13 cellular contexts compared by ENCODE assay signal in the genomic region with DNA sequence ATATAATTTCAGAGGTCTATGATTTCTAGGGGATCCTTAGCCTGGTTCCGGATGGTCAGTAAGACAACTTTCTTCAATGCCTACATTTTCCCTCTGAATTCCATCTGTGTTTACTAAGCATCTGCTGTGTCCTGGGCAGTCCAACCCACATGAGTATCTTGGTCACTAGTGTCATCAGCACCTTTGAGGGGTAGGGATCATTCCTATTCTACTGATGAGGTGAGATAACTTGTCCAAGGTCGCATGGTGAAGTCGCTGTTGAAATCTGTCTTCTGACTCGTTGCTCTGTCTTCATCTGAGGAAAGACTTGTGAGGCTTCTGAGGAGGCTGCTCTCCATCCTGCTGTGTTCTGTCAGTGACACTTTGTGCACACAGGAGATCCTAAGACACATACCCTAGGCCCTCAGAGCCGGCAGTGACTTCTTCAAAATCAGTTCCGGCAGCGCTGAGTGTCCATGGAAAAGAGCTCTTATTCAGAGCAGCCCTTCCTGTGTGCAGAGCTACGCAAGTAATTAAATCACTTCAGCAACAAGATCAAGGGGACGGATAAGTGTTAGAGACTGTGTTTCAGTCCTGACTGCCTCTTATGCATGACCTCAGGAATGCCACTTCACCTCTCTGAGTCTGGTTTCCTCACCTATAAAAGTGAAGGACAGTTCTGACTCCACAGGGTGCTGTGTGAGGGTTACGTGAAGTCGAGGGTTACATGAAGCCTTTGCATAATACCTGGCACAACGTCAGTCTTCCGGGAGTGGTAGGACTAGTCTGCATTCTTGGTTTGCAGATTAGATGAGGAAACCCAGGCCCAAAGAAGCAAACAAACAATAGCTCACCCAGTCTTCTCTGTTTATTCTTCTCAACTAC. TPM values are rescaled to one million over a fixed set of nuclear protein-coding genes. Genes with fewer than 3 reads are reported as not detected.
DNase-seq lines count a peak whose midpoint lies in the region; ATAC-seq and TF ChIP-seq lines count a peak whose summit lies in the region.
"Had no signal": no experiment of that assay in that cellular context is flagged by ENCODE, and none has a peak within 500 bp of the region (broad histone marks: within the 10 kb centered on the region; RNA-seq: fewer than 3 reads in every experiment).

No MANE protein-coding gene starts in this region.

- no peak overlapping the region for H4K12ac ChIP-seq in trophoblast cell (ENCODE audit: low read depth, low read length)

- in situ Hi-C loops in GM23248 (cut with MboI) = loop anchor here (5.0 kb wide), 1 partner anchor 71 kb away; no protein-coding TSS in a partner anchor

- peak overlapping the region; percentile 70 for H2BK120ac ChIP-seq in trophoblast cell (ENCODE audit: insufficient read depth, low read length, poor library complexity)

- H4K20me1 ChIP-seq in GM23248 (ENCODE audit: insufficient read depth) = no peaks in the 10 kb centered on the region

- peak overlapping the region; percentile 62 for H2BK12ac ChIP-seq in trophoblast cell (ENCODE audit: low read length)

- no peak overlapping the region for H3K27ac ChIP-seq in GM23248
- H3K27ac ChIP-seq in trophoblast cell (ENCODE audit: low read depth, low read length) = peak overlapping the region; percentile 80
- H3K27ac ChIP-seq: tibial artery had no signal

- H3K36me3 ChIP-seq in GM23248 (ENCODE audit: low read depth) (peaks cover 13% of the 10 kb centered on the region; the same call in 1 of the 2 replicates), trophoblast cell (ENCODE audit: control insufficient read depth in 1 of 2, insufficient read depth in 2 of 2, low read length in 2 of 2) (peaks cover 5 to 12% of the 10 kb centered on the region in 2 experiments)

- H3K4me3 ChIP-seq in GM23248 (no peak overlapping the region), fibroblast of the aortic adventitia (ENCODE audit: low read depth, low read length) (no peak overlapping the region), trophoblast cell (ENCODE audit: low read depth, low read length) (no peak overlapping the region)
- H3K4me3 ChIP-seq: tibial artery had no signal

- peak overlapping the region; percentile 11 for H4K91ac ChIP-seq in trophoblast cell (ENCODE audit: low read depth, low read length)

- H3K79me1 ChIP-seq in trophoblast cell (ENCODE audit: low read length) = peaks cover 14% of the 10 kb centered on the region

- 76 to 78% methylated on average over 13 of the region's 13 CpGs for WGBS in GM23248 (ENCODE audit: low coverage in 1 of 2, low lambda C conversion rate in 2 of 2, missing lambda C conversion rate in 2 of 2), 2 experiments
- WGBS in trophoblast cell (ENCODE audit: extremely low coverage, insufficient coverage, insufficient read length) = no CpG with 5 or more reads among the region's 13 CpGs

- H3K27me3 ChIP-seq in GM23248 (replicated peaks; ENCODE audit: insufficient read depth) = no peaks in the 10 kb centered on the region
- H3K27me3 ChIP-seq in trophoblast cell (ENCODE audit: insufficient read depth, low read length) = no peaks in the 10 kb centered on the region
- H3K27me3 ChIP-seq: foreskin keratinocyte, tibial artery had no signal

- no peak overlapping the region for H3K4me2 ChIP-seq in GM23248 (ENCODE audit: unreplicated experiment)
- H3K4me2 ChIP-seq in trophoblast cell (ENCODE audit: low read length) = no peak overlapping the region

- no peak for ATAC-seq in HG02610 (IDR thresholded peaks at IDR 0.05; ENCODE audit: unreplicated experiment)
- no peak for ATAC-seq in HG03045 (IDR thresholded peaks at IDR 0.05; ENCODE audit: unreplicated experiment)

- H3K18ac ChIP-seq in trophoblast cell (ENCODE audit: low read length) = no peak overlapping the region

- peaks cover 30% of the 10 kb centered on the region for H3F3A ChIP-seq in GM23248 (ENCODE audit: insufficient read depth)

- no peak overlapping the region for H2AK5ac ChIP-seq in trophoblast cell (ENCODE audit: low read length)

- H3K4ac ChIP-seq in trophoblast cell (ENCODE audit: low read depth, low read length) = peak overlapping the region; percentile 19

- H2BK5ac ChIP-seq in trophoblast cell (ENCODE audit: low read depth, low read length, poor library complexity) = peak overlapping the region; percentile 71

- no peaks in the 10 kb centered on the region for H3K9me2 ChIP-seq in GM23248 (ENCODE audit: insufficient read depth)

- DNase-seq in GM23248 = peak; percentile 24
- DNase-seq in NCI-H510A treated with DMSO at 0.1 percent for 48 hours (lab: John Stamatoyannopoulos, UW) = peak; percentile 88
- DNase-seq in fibroblast of the aortic adventitia (ENCODE audit: low read depth) = peak; percentile 38
- DNase-seq in trophoblast cell = peak; percentile 92 to 95
- no peak for DNase-seq in GOT3 (lab: John Stamatoyannopoulos, UW)
- no peak for DNase-seq in NCI-H1694 treated with DMSO at 0.1 percent for 48 hours (lab: John Stamatoyannopoulos, UW)
- DNase-seq: central memory CD4-positive, alpha-beta T cell; left cardiac atrium; NCI-H1092 had no signal

- TF ChIP-seq CTCF in fibroblast of the aortic adventitia (IDR thresholded peaks at IDR 0.05; ENCODE audit: insufficient read depth, low read length) = no peak

- H3K14ac ChIP-seq in trophoblast cell (ENCODE audit: low read length) = peak overlapping the region; percentile 53

- H3K4me1 ChIP-seq in GM23248 (ENCODE audit: insufficient read depth) (peaks cover 29% of the 10 kb centered on the region), trophoblast cell (ENCODE audit: control insufficient read depth in 1 of 2, insufficient read depth in 2 of 2, low read length in 2 of 2) (peaks cover 34 to 47% of the 10 kb centered on the region in 2 experiments)

- no peaks in the 10 kb centered on the region for H3K79me2 ChIP-seq in GM23248 (ENCODE audit: insufficient read depth)
- peaks cover 2% of the 10 kb centered on the region for H3K79me2 ChIP-seq in trophoblast cell (ENCODE audit: control insufficient read depth, insufficient read depth, low read length, poor library complexity)

- H3K9me3 ChIP-seq in GM23248 (ENCODE audit: low read depth) = no peaks in the 10 kb centered on the region
- peaks cover 2% of the 10 kb centered on the region for H3K9me3 ChIP-seq in trophoblast cell (ENCODE audit: insufficient read depth, low read depth, low read length)
- H3K9me3 ChIP-seq: tibial artery had no signal

- peak overlapping the region; percentile 40 for H4K8ac ChIP-seq in trophoblast cell (ENCODE audit: low read depth, low read length)

- H3K23ac ChIP-seq in trophoblast cell (ENCODE audit: low read length) = no peak overlapping the region

- H2AFZ ChIP-seq in GM23248 = no peak overlapping the region
- no peak overlapping the region for H2AFZ ChIP-seq in trophoblast cell (ENCODE audit: insufficient read depth, low read length, poor library complexity)

- no peak overlapping the region for H3K9ac ChIP-seq in GM23248
- no peak overlapping the region for H3K9ac ChIP-seq in trophoblast cell (ENCODE audit: low read length)

RNA-seq across cellular contexts. Expression of a gene that starts 28.4 kb away (rescaled TPM):
- 130 and 134 TPM in 2 replicates for total RNA-seq in GM23248 (2014; rRNA removed; shearing (Covaris generic))
- 173 and 179 TPM in 2 replicates for polyA plus RNA-seq in GM23248 (2016; fragmentation: Nextera tagmentation; extraction: Ambion mirVana)
- total RNA-seq in fibroblast of the aortic adventitia (ENCODE audit: low replicate concordance) = 155 and 373 TPM in 2 replicates
- polyA plus RNA-seq in trophoblast cell (2013) = 81.3 and 83.7 TPM in 2 replicates

RNA-seq across cellular contexts. Expression of a gene that starts 43.7 kb away (rescaled TPM):
- 9.5 and 11.1 TPM in 2 replicates for total RNA-seq in GM23248 (2014; rRNA removed; shearing (Covaris generic))
- polyA plus RNA-seq in GM23248 (2016; fragmentation: Nextera tagmentation; extraction: Ambion mirVana) = 1.5 and 1.6 TPM in 2 replicates
- total RNA-seq in fibroblast of the aortic adventitia (ENCODE audit: low replicate concordance) = 8.5 and 23.0 TPM in 2 replicates
- 14.7 and 14.9 TPM in 2 replicates for polyA plus RNA-seq in trophoblast cell (2013)

Comparison
In these comparisons a context has a peak if more than half of its experiments do, and no peak if none do; other contexts are left out.
1. DNase-seq: peak in GM23248 (single experiment), NCI-H510A treated with DMSO at 0.1 percent for 48 hours (single experiment), fibroblast of the aortic adventitia (single experiment) and trophoblast cell (2 of 2); none in GOT3 (single experiment) and NCI-H1694 treated with DMSO at 0.1 percent for 48 hours (single experiment).